In the genomic region with DNA sequence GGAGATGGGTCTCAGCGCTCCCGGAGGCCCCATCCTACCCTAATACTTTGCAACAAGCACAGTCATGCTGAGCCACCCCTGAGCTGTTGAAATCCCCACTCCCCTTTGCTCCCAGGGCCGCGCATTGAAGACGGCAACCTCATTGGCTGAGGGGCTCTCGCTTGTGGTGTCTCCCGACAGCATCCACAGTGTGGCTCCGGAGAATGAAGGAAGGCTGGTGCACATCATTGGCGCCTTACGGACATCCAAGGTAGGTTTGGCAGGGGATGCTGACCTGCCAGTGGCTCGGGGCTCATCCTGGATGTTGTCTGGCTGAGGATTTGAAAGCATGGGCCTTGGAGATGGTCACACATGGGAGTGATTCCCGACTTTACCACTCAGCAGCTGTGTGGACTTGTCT, we compare ENCODE assay signal across 21 cellular contexts.
"Had no signal": no experiment of that assay in that cellular context is flagged by ENCODE, and none has a peak within 500 bp of the region (broad histone marks: within the 10 kb centered on the region; RNA-seq: fewer than 3 reads in every experiment).

No MANE protein-coding gene starts in this region.

- DNase-seq: IMR-90, Kasumi-1, MM.1S, NCI-H1092 treated with DMSO at 0.1 percent for 48 hours, NCI-H1436, NCI-H187, NCI-H2029, NCI-H2081 treated with DMSO at 0.1 percent for 48 hours, NCI-H2171, NCI-H226, NCI-H446, NCI-H510A, NCI-H524 treated with DMSO at 0.1 percent for 48 hours, NCI-H69, NCI-H774, SHP77 treated with DMSO at 0.1 percent for 48 hours, SJCRH30 had no signal

- H3K4me3 ChIP-seq: SJCRH30 had no signal

- H3K27me3 ChIP-seq: SJCRH30 had no signal

- ATAC-seq: HepG2, Right ventricle myocardium inferior, SK-N-SH treated with all-trans-retinoic acid at 6 μM for 48 hours had no signal

- H3K27ac ChIP-seq: KMS-11, SJCRH30 had no signal

- H3K9me3 ChIP-seq: SJCRH30 had no signal
